Comparison of ENCODE assay signal across 8 cellular contexts in the genomic region with DNA sequence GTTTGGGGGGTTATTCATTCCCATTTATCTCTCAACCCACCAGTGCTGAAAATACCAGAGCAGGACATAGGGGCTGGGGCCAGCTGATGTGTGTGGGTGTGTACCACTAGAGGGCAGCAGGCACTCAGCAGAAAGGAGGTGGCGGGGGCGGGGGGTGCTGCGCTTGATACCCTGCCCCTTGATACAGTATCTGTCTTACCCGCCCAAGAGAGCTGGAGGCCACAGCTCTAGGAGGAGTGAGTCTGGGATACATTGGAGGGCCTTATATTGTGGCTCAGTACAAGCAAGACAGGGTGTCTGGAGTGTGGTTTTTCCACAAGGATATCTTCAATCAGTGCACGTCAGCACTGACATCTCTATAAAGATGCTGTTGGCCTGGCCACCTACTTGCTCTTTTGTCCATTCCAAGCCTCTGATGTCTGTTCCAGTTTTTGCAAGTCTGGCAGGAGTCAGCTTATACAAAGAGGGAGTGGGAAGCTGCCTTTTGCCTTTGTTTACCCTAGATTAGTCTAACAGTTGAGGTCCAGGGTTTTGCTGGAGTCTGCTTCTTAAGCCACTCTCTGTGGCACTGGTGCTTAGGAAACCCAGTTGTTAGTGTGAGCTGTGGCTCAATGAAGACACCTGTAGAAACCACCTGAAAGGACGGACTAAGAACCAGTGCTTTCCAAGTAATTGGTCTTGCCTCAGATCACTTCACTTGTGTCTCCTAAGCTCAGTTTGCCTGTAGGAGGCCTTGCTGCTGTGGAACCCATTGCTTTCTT. TPM values are rescaled to one million over a fixed set of nuclear protein-coding genes. Genes with fewer than 3 reads are reported as not detected.
DNase-seq lines count a peak whose midpoint lies in the region; ATAC-seq and TF ChIP-seq lines count a peak whose summit lies in the region.

No MANE protein-coding gene starts in this region.

- peak overlapping the region; percentile 16 for H3K27ac Mint-ChIP-seq in activated naive CD8-positive, alpha-beta T cell

- intact Hi-C loops in PC-9 (cut with micrococcal nuclease; ENCODE audit: unreplicated experiment), result loop anchor here (5.0 kb wide), 4 partner anchors 417 to 1032 kb away; a partner anchor contains a TSS
- intact Hi-C loops in Right ventricle myocardium inferior (cut with DNase I), result loop anchor here (5.0 kb wide), 2 partner anchors 283 to 772 kb away; a partner anchor contains a TSS

- H3K9me3 ChIP-seq in PC-9 (ENCODE audit: insufficient read depth, low read depth), result no peaks in the 10 kb centered on the region

- peaks cover 50% of the 10 kb centered on the region for H3K4me1 ChIP-seq in PC-9 (replicated peaks; ENCODE audit: insufficient read depth)

- H3K4me1 Mint-ChIP-seq in activated naive CD8-positive, alpha-beta T cell (ENCODE audit: low read depth), result peaks cover 54% of the 10 kb centered on the region

- H3F3A ChIP-seq in PC-9 (ENCODE audit: insufficient read depth, low read depth), result peaks cover 52% of the 10 kb centered on the region

- H3K27me3 ChIP-seq in PC-9 (ENCODE audit: insufficient read depth, low read depth), result no peaks in the 10 kb centered on the region

- peak overlapping the region; percentile 42 for H3K4me3 Mint-ChIP-seq in activated naive CD8-positive, alpha-beta T cell

- peak; percentile 91 for TF ChIP-seq CTCF in 22Rv1 (IDR thresholded peaks at IDR 0.05)
- peak; percentile 92 for TF ChIP-seq CTCF in GM12865 (IDR thresholded peaks at IDR 0.05; ENCODE audit: insufficient read depth, low read depth, low read length, missing control alignments)
- peak; percentile 64 for TF ChIP-seq CTCF in PC-9 (conservative IDR thresholded peaks at IDR 0.05)

- ATAC-seq in Right ventricle myocardium inferior (no peak), GM21528 (IDR thresholded peaks at IDR 0.05; ENCODE audit: low FRiP score, unreplicated experiment) (no peak), GM19397 (IDR thresholded peaks at IDR 0.05; ENCODE audit: unreplicated experiment) (no peak)

- H3K36me3 ChIP-seq in PC-9 (ENCODE audit: low read depth), result peaks cover 44% of the 10 kb centered on the region

- DNase-seq in GM12865 (ENCODE audit: low read depth) (peak; percentile 72), PC-9 (peak in 1 of 2 experiments; percentile 12), Right ventricle myocardium inferior (ENCODE audit: missing footprints) (peak; percentile 70), renal cortical epithelial cell (ENCODE audit: low read depth) (peak; percentile 33)

- peak overlapping the region; percentile 95 for H3K4me2 ChIP-seq in PC-9

- POLR2A ChIA-PET in PC-9 (lab: Charles Lee; ENCODE audit: unreplicated experiment), result interaction anchor here (0.5 to 1.2 kb wide), 2 partner anchors 45 to 283 kb away, joined by 3 to 8 read pairs; no protein-coding TSS in a partner anchor

- H3K27ac ChIP-seq in 22Rv1 (peak overlapping the region; percentile 89), PC-9 (no peak overlapping the region)

- H3K36me3 Mint-ChIP-seq in activated naive CD8-positive, alpha-beta T cell, result peaks cover 13% of the 10 kb centered on the region

- H4K20me1 ChIP-seq in PC-9 (ENCODE audit: insufficient read depth), result peaks cover 11% of the 10 kb centered on the region

- H2AFZ ChIP-seq in PC-9, result no peak overlapping the region

- BruUV-seq in PC-9 (replicated peaks; lab: Mats Ljungman, UMichigan), result no TSS peak

- H3K9me2 ChIP-seq in PC-9 (ENCODE audit: insufficient read depth), result no peaks in the 10 kb centered on the region

- CTCF ChIA-PET in PC-9 (lab: Charles Lee), result interaction anchor here (0.6 to 0.7 kb wide), 6 partner anchors 17 to 1985 kb away, joined by 3 to 9 read pairs (median 4); a partner anchor contains a TSS

- no peaks in the 10 kb centered on the region for H3K9me3 Mint-ChIP-seq in activated naive CD8-positive, alpha-beta T cell (ENCODE audit: low read depth)

- H3K4me3 ChIP-seq in GM12865 (ENCODE audit: low read depth, low read length), result no peak overlapping the region
- H3K4me3 ChIP-seq in PC-9, result no peak overlapping the region

- H3K79me2 ChIP-seq in PC-9 (ENCODE audit: low read depth), result peaks cover 64% of the 10 kb centered on the region

- H3K27me3 Mint-ChIP-seq in activated naive CD8-positive, alpha-beta T cell, result no peaks in the 10 kb centered on the region

RNA-seq across cellular contexts. Expression of a gene that starts 1.5 kb away (rescaled TPM):
- 29.1 and 29.4 TPM in 2 replicates for total RNA-seq in PC-9 (2021)
- total RNA-seq in Right ventricle myocardium inferior, result 11.8 TPM
- total RNA-seq in renal cortical epithelial cell, result 23.6 and 37.4 TPM in 2 replicates

RNA-seq across cellular contexts. Expression of a gene that starts 4.5 kb away (rescaled TPM):
- 75.0 and 79.1 TPM in 2 replicates for total RNA-seq in PC-9 (2021)
- 46.1 TPM for total RNA-seq in Right ventricle myocardium inferior
- total RNA-seq in renal cortical epithelial cell, result 51.6 and 201 TPM in 2 replicates
